In the genomic region with DNA sequence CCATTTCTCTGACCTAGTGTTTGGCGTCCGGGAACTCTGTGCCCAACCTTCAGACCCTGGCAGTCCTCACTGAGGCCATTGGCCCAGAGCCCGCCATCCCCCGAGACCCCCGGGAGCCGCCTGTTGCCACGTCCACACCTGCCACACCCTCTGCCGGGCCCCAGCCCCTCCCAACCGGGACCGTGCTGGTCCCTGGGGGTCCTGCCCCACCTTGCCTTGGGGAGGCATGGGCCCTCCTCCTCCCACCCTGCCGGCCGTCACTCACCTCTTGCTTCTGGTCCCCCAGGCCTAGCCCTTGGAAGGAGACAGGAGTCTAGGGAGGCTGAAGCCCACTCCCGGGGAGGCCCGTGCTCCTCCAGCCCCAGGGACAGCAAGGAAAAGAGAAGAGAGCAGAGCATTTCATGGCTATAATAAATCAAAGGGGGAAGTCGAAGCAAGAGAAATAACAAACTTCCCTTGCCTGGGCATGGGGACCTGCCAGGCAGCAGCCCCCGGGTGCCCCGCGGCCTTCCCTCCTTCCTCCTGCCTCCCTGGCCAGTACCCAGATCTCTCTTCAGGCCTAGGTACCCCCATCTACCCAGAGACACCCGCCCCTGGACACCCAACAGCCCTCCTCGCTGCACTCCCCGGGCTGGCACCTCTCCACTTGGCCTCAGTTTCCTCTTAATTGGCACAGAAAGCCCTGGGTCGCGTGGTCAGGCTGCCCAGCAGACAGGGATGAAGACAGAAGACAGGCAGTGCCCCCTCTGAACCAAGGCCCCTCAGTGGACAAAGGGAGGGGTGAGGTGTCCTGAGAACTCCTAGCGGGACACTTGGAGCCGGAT, we compare ENCODE assay signal across 1 cellular context.
TF ChIP-seq lines count a peak whose summit lies in the region.

No MANE protein-coding gene starts in this region.

TF ChIP-seq in GM12878, 131 proteins besides CTCF, POLR2A, EP300 and RAD21:
- 0 out of 2 replicates have a peak, but pooled peaks have one; percentile 4 for TF ChIP-seq SMARCA5 (IDR thresholded peaks at IDR 0.05)
- no peak for TF ChIP-seq IKZF1 (conservative IDR thresholded peaks at IDR 0.05)
